ENCODE assay signal across 8 cellular contexts in genomic region chr7:27163776-27164380, GRCh38. TPM values are rescaled to one million over a fixed set of nuclear protein-coding genes. Genes with fewer than 3 reads are reported as not detected.
DNase-seq lines count a peak whose midpoint lies in the region; ATAC-seq and TF ChIP-seq lines count a peak whose summit lies in the region.
"Had no signal": no experiment of that assay in that cellular context is flagged by ENCODE, and none has a peak within 500 bp of the region (broad histone marks: within the 10 kb centered on the region; RNA-seq: fewer than 3 reads in every experiment).

No MANE protein-coding gene starts in this region.

- H3K27ac Mint-ChIP-seq in T-helper 17 cell = peak overlapping the region; percentile 86

- H3K4me3 ChIP-seq in HAP-1 = peak overlapping the region; percentile 70
- H3K4me3 ChIP-seq in lower lobe of right lung = peak overlapping the region; percentile 50
- H3K4me3 ChIP-seq in stomach = peak overlapping the region in 3 of 4 donors; percentile 23 to 41 (median 32)

- TF ChIP-seq CTCF in lower lobe of right lung (IDR thresholded peaks at IDR 0.05) (no peak), stomach (IDR thresholded peaks at IDR 0.05) (no peak)

- H3K27me3 Mint-ChIP-seq in T-helper 17 cell = peaks cover 79% of the 10 kb centered on the region

- in situ Hi-C loops in HAP-1 (cut with MboI; ENCODE audit: low sequenced_read_pairs) = loop anchor here (25.0 kb wide), 1 partner anchor 952 kb away; the partner anchor contains the start of genes CBX3 and HNRNPA2B1

- H3K4me3 Mint-ChIP-seq in T-helper 17 cell = peak overlapping the region; percentile 64

- DNase-seq in HAP-1 (ENCODE audit: low spot score in 2 of 2) (peak in 1 of 2 experiments; percentile 36), T-helper 17 cell (no peak), lower lobe of right lung (no peak), stomach (no peak), dedifferentiated amniotic fluid mesenchymal stem cell (ENCODE audit: extremely low spot score) (no peak), ureter (ENCODE audit: low spot score) (no peak)
- DNase-seq: NCI-H2107 had no signal

- intact Hi-C loops in lower lobe of right lung (cut with DNase I) = no loop called here
- intact Hi-C loops in stomach (cut with DNase I; ENCODE audit: low total_unique reads) = loop anchor here (5.0 kb wide), 2 partner anchors 482 to 797 kb away; no protein-coding TSS in a partner anchor

- peaks cover 15% of the 10 kb centered on the region for H3K4me1 ChIP-seq in HAP-1
- H3K4me1 ChIP-seq in lower lobe of right lung = peaks cover 40% of the 10 kb centered on the region
- peaks cover 16 to 53% (median 46%) of the 10 kb centered on the region in 4 donors for H3K4me1 ChIP-seq in stomach

- H3K36me3 Mint-ChIP-seq in T-helper 17 cell (ENCODE audit: low read depth) = peaks cover 5% of the 10 kb centered on the region

- WGBS in stomach, 5 donors = 25 to 41% (median 33%) methylated on average over 23 of the region's 23 CpGs

- ATAC-seq in T-helper 17 cell = no peak
- ATAC-seq in lower lobe of right lung = no peak
- ATAC-seq in HG03159 (IDR thresholded peaks at IDR 0.05; ENCODE audit: unreplicated experiment) = no peak

- no peak for TF ChIP-seq POLR2A in stomach (IDR thresholded peaks at IDR 0.05)

- H3K27me3 ChIP-seq in HAP-1 (ENCODE audit: low read depth) = no peaks in the 10 kb centered on the region
- H3K27me3 ChIP-seq in lower lobe of right lung (ENCODE audit: low read depth) = peaks cover 95% of the 10 kb centered on the region
- H3K27me3 ChIP-seq in stomach = peaks cover 41 to 100% (median 92%) of the 10 kb centered on the region in 3 donors

- TF ChIP-seq EP300 in stomach (IDR thresholded peaks at IDR 0.05) = no peak

- peaks cover 17% of the 10 kb centered on the region for H3K4me1 Mint-ChIP-seq in T-helper 17 cell

- no peaks in the 10 kb centered on the region for H3K9me3 ChIP-seq in HAP-1
- no peaks in the 10 kb centered on the region for H3K9me3 ChIP-seq in T-helper 17 cell (ENCODE audit: control insufficient read depth, low read length, poor library complexity, severe bottlenecking)
- no peaks in the 10 kb centered on the region for H3K9me3 ChIP-seq in lower lobe of right lung
- H3K9me3 ChIP-seq in stomach = peaks cover 0 to 21% (median 9%) of the 10 kb centered on the region in 4 donors

- peaks cover 41% of the 10 kb centered on the region for H3K36me3 ChIP-seq in HAP-1 (replicated peaks)
- H3K36me3 ChIP-seq in lower lobe of right lung = no peaks in the 10 kb centered on the region
- H3K36me3 ChIP-seq in stomach = no peaks in the 10 kb centered on the region

- H3K27ac ChIP-seq in lower lobe of right lung = no peak overlapping the region
- H3K27ac ChIP-seq in stomach = peak overlapping the region in 1 of 5 donors; percentile 6

RNA-seq across cellular contexts. Expression of gene HOXA9, which starts 1.5 kb away (rescaled TPM):
- not detected for total RNA-seq in T-helper 17 cell
- total RNA-seq in lower lobe of right lung = 1.7 TPM
- 10 to 100 TPM in 1 of 5 donors, not detected in 4; 68.1 TPM for total RNA-seq in stomach
- under 1 TPM in 1 of 3 donors, not detected in 2; 0.25 TPM for polyA plus RNA-seq in stomach
- total RNA-seq in ureter = 7.4 TPM

RNA-seq across cellular contexts. Expression of gene HOXA7, which starts 7.4 kb away (rescaled TPM):
- total RNA-seq in T-helper 17 cell (not detected), lower lobe of right lung (2.2 TPM), stomach (10 to 100 TPM in 1 of 5 donors, 1 to 10 TPM in 3, not detected in 1; 1.1 to 34.8 (median 3.3) TPM), ureter (6.3 TPM)
- 1 to 10 TPM in 1 of 3 donors, under 1 TPM in 2; 0.98 to 7.9 (median 1.00) TPM for polyA plus RNA-seq in stomach

RNA-seq across cellular contexts. Expression of gene HOXA10, which starts 10.2 kb away (rescaled TPM):
- total RNA-seq in T-helper 17 cell (not detected), lower lobe of right lung (0.38 TPM), stomach (100 to 1,000 TPM in 1 of 5 donors, under 1 TPM in 1, not detected in 3; 0.92 to 337 TPM), ureter (15.3 TPM)
- polyA plus RNA-seq in stomach = under 1 TPM in 1 of 3 donors, not detected in 2; 0.18 TPM

RNA-seq across cellular contexts. Expression of gene HOXA3, which starts 11.5 kb away (rescaled TPM):
- total RNA-seq in T-helper 17 cell = not detected
- total RNA-seq in lower lobe of right lung = 4.6 TPM
- 10 to 100 TPM in 1 of 5 donors, 1 to 10 TPM in 2, under 1 TPM in 2; 0.87 to 42.6 (median 5.2) TPM for total RNA-seq in stomach
- 1 to 10 TPM; 2.8 to 5.2 (median 4.8) TPM for polyA plus RNA-seq in stomach
- total RNA-seq in ureter = 16.0 TPM

RNA-seq across cellular contexts. Expression of gene HOXA6, which starts 16.3 kb away (rescaled TPM):
- total RNA-seq in T-helper 17 cell = not detected
- 4.6 TPM for total RNA-seq in lower lobe of right lung
- 10 to 100 TPM in 1 of 5 donors, 1 to 10 TPM in 1, not detected in 3; 3.7 to 12.7 TPM for total RNA-seq in stomach
- polyA plus RNA-seq in stomach = under 1 TPM in 1 of 3 donors, not detected in 2; 0.81 TPM
- 8.5 TPM for total RNA-seq in ureter
